18 cellular contexts compared by ENCODE assay signal in the genomic region with DNA sequence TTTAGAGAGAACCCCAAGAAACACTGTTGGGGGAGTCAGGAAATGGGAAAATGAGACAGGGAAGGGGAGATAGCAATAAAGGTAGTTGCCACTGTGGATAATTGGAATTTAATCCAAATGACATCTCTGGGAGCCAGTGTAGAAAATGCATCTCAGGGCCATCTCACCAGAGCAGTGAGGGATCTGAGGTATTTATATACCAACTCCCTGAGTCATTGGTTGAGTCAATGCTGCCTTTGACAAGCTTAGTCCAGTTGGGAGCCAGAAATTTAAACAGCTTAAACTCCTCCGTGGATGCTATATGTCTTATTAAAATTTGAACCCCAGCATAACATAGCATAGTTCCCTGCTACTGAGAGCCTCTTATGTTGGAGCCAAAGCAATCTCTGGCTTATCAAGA.
"Had no signal": no experiment of that assay in that cellular context is flagged by ENCODE, and none has a peak within 500 bp of the region (broad histone marks: within the 10 kb centered on the region; RNA-seq: fewer than 3 reads in every experiment).

No MANE protein-coding gene starts in this region.

- H3K4me3 ChIP-seq: gastroesophageal sphincter, heart right ventricle, lower lobe of right lung, ovary, sigmoid colon, upper lobe of left lung had no signal

- DNase-seq: activated CD4-positive, alpha-beta T cell treated with anti-CD3 and anti-CD28 coated beads, Interleukin-2, amount 10 ng/mL, durations not matched to agents 7 days and 5 days; activated CD8-positive, alpha-beta memory T cell treated with anti-CD3 and anti-CD28 coated beads, Interleukin-2, amount 50 U/mL, for 48 hours; activated gamma-delta T cell; activated T-cell treated with anti-CD3 and anti-CD28 coated beads, Interleukin-2, amount 50 U/mL, for 72 hours; amniotic stem cell; cerebellar nuclear complex; effector memory CD4-positive, alpha-beta T cell; heart right ventricle; left colon; lower lobe of right lung; naive B cell; ovary; sigmoid colon; stimulated activated CD4-positive, alpha-beta T cell treated with anti-CD3 and anti-CD28 coated beads, Interleukin-1b, Interleukin-23, amount 100 ng/mL, for 48 hours; stimulated activated naive CD8-positive, alpha-beta T cell treated with anti-CD3 and anti-CD28 coated beads, Interleukin-15, amount 100 ng/mL, for 72 hours; upper lobe of left lung had no signal

- H3K36me3 ChIP-seq: gastroesophageal sphincter, heart right ventricle, lower lobe of right lung, ovary, sigmoid colon, upper lobe of left lung had no signal

- ATAC-seq: activated naive CD4-positive, alpha-beta T cell treated with anti-CD3 and anti-CD28 coated beads, Interleukin-2, amount 50 U/mL, for 72 hours; activated T-cell treated with anti-CD3 and anti-CD28 coated beads, Interleukin-2, amount 50 U/mL, for 72 hours; gastroesophageal sphincter; heart right ventricle; left colon; lower lobe of right lung; stimulated activated naive CD8-positive, alpha-beta T cell treated with anti-CD3 and anti-CD28 coated beads, Interleukin-15, amount 100 ng/mL, for 72 hours had no signal

- H3K27me3 ChIP-seq: gastroesophageal sphincter, heart right ventricle, ovary, sigmoid colon, upper lobe of left lung had no signal

- H3K9me3 ChIP-seq: gastroesophageal sphincter, lower lobe of right lung, ovary, sigmoid colon, upper lobe of left lung had no signal

- H3K27ac ChIP-seq: gastroesophageal sphincter, heart right ventricle, lower lobe of right lung, ovary, sigmoid colon, upper lobe of left lung had no signal
